In genomic region chr7:148699024-148699771, GRCh38 we compare ENCODE assay signal across 7 cellular contexts. TPM values are rescaled to one million over a fixed set of nuclear protein-coding genes. Genes with fewer than 3 reads are reported as not detected.
A peak's percentile ranks its signal among the peaks of the same experiment; 100 is the strongest.
DNase-seq lines count a peak whose midpoint lies in the region; TF ChIP-seq lines count a peak whose summit lies in the region.

No MANE protein-coding gene starts in this region.

- peak overlapping the region; percentile 90 for H2BK120ac ChIP-seq in mesenchymal stem cell (ENCODE audit: low read depth, low read length)

- H4K91ac ChIP-seq in mesenchymal stem cell (ENCODE audit: low read length): peak overlapping the region; percentile 93

- peak overlapping the region; percentile 97 to 99 for H3K18ac ChIP-seq in mesenchymal stem cell (ENCODE audit: low read depth in 1 of 2, low read length in 2 of 2)

- H3K9ac ChIP-seq in GM23248 (peak overlapping the region; percentile 96), Karpas-422 (ENCODE audit: low read length) (peak overlapping the region; percentile 91), mesenchymal stem cell (ENCODE audit: low read length) (peak overlapping the region; percentile 96)

- H3K4me1 ChIP-seq in GM23248 (ENCODE audit: insufficient read depth): peaks cover 43% of the 10 kb centered on the region
- H3K4me1 ChIP-seq in Karpas-422 (ENCODE audit: low read length): peaks cover 55% of the 10 kb centered on the region
- peaks cover 4% of the 10 kb centered on the region for H3K4me1 ChIP-seq in mesenchymal stem cell (ENCODE audit: control insufficient read depth, insufficient read depth, low read depth, low read length)

- peak overlapping the region; percentile 96 for H3K4me3 ChIP-seq in GM23248
- H3K4me3 ChIP-seq in Karpas-422 (ENCODE audit: low read length): peak overlapping the region; percentile 84
- H3K4me3 ChIP-seq in mesenchymal stem cell (ENCODE audit: insufficient read depth in 1 of 2, low read depth in 1 of 2, low read length in 2 of 2): peak overlapping the region; percentile 80 to 95

- peak overlapping the region; percentile 25 to 34 for H3K23ac ChIP-seq in mesenchymal stem cell (ENCODE audit: low read length in 2 of 2)

- peak overlapping the region; percentile 47 for H2BK5ac ChIP-seq in mesenchymal stem cell (ENCODE audit: low read depth, low read length, poor library complexity, severe bottlenecking)

- H3K36me3 ChIP-seq in GM23248 (ENCODE audit: low read depth): no peaks in the 10 kb centered on the region
- H3K36me3 ChIP-seq in Karpas-422 (ENCODE audit: insufficient read depth, low read length): no peaks in the 10 kb centered on the region
- no peaks in the 10 kb centered on the region for H3K36me3 ChIP-seq in mesenchymal stem cell (ENCODE audit: control insufficient read depth in 1 of 2, insufficient read depth in 2 of 2, low read depth in 1 of 2, low read length in 2 of 2)

- TF ChIP-seq POLR2A in GM15510 (IDR thresholded peaks at IDR 0.05; ENCODE audit: borderline replicate concordance, extremely low read depth, insufficient read length): peak; percentile 58

- H2BK15ac ChIP-seq in mesenchymal stem cell (ENCODE audit: low read depth, poor library complexity, severe bottlenecking): peak overlapping the region; percentile 79

- whole genome bisulfite sequencing in GM23248 (ENCODE audit: low coverage in 1 of 2, low lambda C conversion rate in 2 of 2, missing lambda C conversion rate in 2 of 2), 2 experiments: 2 to 3% methylated on average over 21 to 87 of the region's 105 CpGs
- under 1% methylated on average over 90 of the region's 105 CpGs for WGBS in mesenchymal stem cell

- no peaks in the 10 kb centered on the region for H3K27me3 ChIP-seq in GM23248 (replicated peaks; ENCODE audit: insufficient read depth)
- no peaks in the 10 kb centered on the region for H3K27me3 ChIP-seq in Karpas-422 (ENCODE audit: low read length)
- no peaks in the 10 kb centered on the region for H3K27me3 ChIP-seq in mesenchymal stem cell (ENCODE audit: control insufficient read depth in 1 of 2, insufficient read depth in 1 of 2, low read length in 2 of 2)

- no peaks in the 10 kb centered on the region for H3K79me1 ChIP-seq in mesenchymal stem cell (replicated peaks; ENCODE audit: low read length, poor library complexity, severe bottlenecking)

- H3K4me2 ChIP-seq in GM23248 (ENCODE audit: unreplicated experiment) (peak overlapping the region; percentile 94), Karpas-422 (ENCODE audit: low read depth, low read length, poor library complexity, severe bottlenecking) (peak overlapping the region; percentile 96), mesenchymal stem cell (ENCODE audit: low read length, poor library complexity, severe bottlenecking) (peak overlapping the region; percentile 83)

- in situ Hi-C loops in GM23248 (cut with MboI): no loop called here

- H2AK5ac ChIP-seq in mesenchymal stem cell (ENCODE audit: low read length, severe bottlenecking): no peak overlapping the region

- H4K8ac ChIP-seq in mesenchymal stem cell (ENCODE audit: low read length): peak overlapping the region; percentile 97

- H2BK12ac ChIP-seq in mesenchymal stem cell (ENCODE audit: low read length in 2 of 2): peak overlapping the region; percentile 80 to 90

- H4K20me1 ChIP-seq in GM23248 (ENCODE audit: insufficient read depth) (peaks cover 32% of the 10 kb centered on the region; the same call in 1 of the 2 replicates), Karpas-422 (ENCODE audit: insufficient read depth, low read depth, low read length) (peaks cover 42% of the 10 kb centered on the region)

- H3K14ac ChIP-seq in mesenchymal stem cell (ENCODE audit: low read length in 2 of 2): peak overlapping the region; percentile 63 to 97

- H3K4ac ChIP-seq in mesenchymal stem cell (ENCODE audit: low read depth in 1 of 2, low read length in 2 of 2): peak overlapping the region; percentile 83 to 97

- peaks cover 37% of the 10 kb centered on the region for H3F3A ChIP-seq in GM23248 (ENCODE audit: insufficient read depth)

- H3K9me3 ChIP-seq in GM23248 (ENCODE audit: low read depth): no peaks in the 10 kb centered on the region
- H3K9me3 ChIP-seq in Karpas-422 (ENCODE audit: low read length): no peaks in the 10 kb centered on the region
- no peaks in the 10 kb centered on the region for H3K9me3 ChIP-seq in mesenchymal stem cell (ENCODE audit: control insufficient read depth, low read length)

- H2AFZ ChIP-seq in GM23248 (peak overlapping the region; percentile 90), Karpas-422 (ENCODE audit: low read length) (no peak overlapping the region; the same call in 1 of the 2 replicates), mesenchymal stem cell (ENCODE audit: low read depth, low read length) (peak overlapping the region; percentile 90)

- H3K9me2 ChIP-seq in GM23248 (ENCODE audit: insufficient read depth): no peaks in the 10 kb centered on the region
- no peaks in the 10 kb centered on the region for H3K9me2 ChIP-seq in Karpas-422 (replicated peaks; ENCODE audit: insufficient read depth, low read length)

- DNase-seq in GM23248: peak; percentile 91
- peak; percentile 88 for DNase-seq in Karpas-422
- DNase-seq in activated CD4-positive, alpha-beta T cell treated with anti-CD3 and anti-CD28 coated beads for 4 hours: peak; percentile 38 to 47
- DNase-seq in ecto neural progenitor cell (ENCODE audit: low spot score): peak; percentile 75
- DNase-seq in mesenchymal stem cell: peak; percentile 62
- DNase-seq in stimulated activated CD8-positive, alpha-beta memory T cell treated with anti-CD3 and anti-CD28 coated beads, Interleukin-2, amount 100 ng/mL, for 48 hours (ENCODE audit: low read depth in 2 of 2): peak; percentile 30 to 46

- peaks cover 47% of the 10 kb centered on the region for H3K79me2 ChIP-seq in GM23248 (ENCODE audit: insufficient read depth)
- H3K79me2 ChIP-seq in Karpas-422 (ENCODE audit: low read length): peaks cover 52% of the 10 kb centered on the region

- H3K27ac ChIP-seq in GM23248: peak overlapping the region; percentile 85
- H3K27ac ChIP-seq in Karpas-422 (ENCODE audit: low read length): peak overlapping the region; percentile 74
- H3K27ac ChIP-seq in mesenchymal stem cell (ENCODE audit: low read length, poor library complexity, severe bottlenecking): peak overlapping the region; percentile 53

RNA-seq across cellular contexts. Expression of gene CUL1, which starts 0.5 kb away (rescaled TPM):
- total RNA-seq in GM23248 (2014; rRNA removed; shearing (Covaris generic)): 41.6 and 52.6 TPM in 2 replicates
- polyA plus RNA-seq in GM23248 (2016; fragmentation: Nextera tagmentation; extraction: Ambion mirVana): 48.5 and 49.1 TPM in 2 replicates
- total RNA-seq in Karpas-422 (2014; rRNA removed; shearing (Covaris generic); ENCODE audit: low replicate concordance): 42.4 and 55.5 TPM in 2 replicates
- 30.7 TPM for polyA plus RNA-seq in mesenchymal stem cell (2013, experiment 1 of 2)
- polyA plus RNA-seq in mesenchymal stem cell (2013, experiment 2 of 2): 31.0 TPM

Comparison
In these comparisons a context has a peak if more than half of its experiments do, and no peak if none do; other contexts are left out.
1. Peak in every context shown above with its lines: DNase-seq, H3K4me3 ChIP-seq and H3K27ac ChIP-seq.
2. DNase-seq: peak in every context shown above with its lines; median percentile 91 in GM23248; 88 in Karpas-422; 75 in ecto neural progenitor cell; 62 in mesenchymal stem cell; 42 in activated CD4-positive, alpha-beta T cell treated with anti-CD3 and anti-CD28 coated beads for 4 hours; 38 in stimulated activated CD8-positive, alpha-beta memory T cell treated with anti-CD3 and anti-CD28 coated beads, Interleukin-2, amount 100 ng/mL, for 48 hours.